9 cellular contexts compared by ENCODE assay signal in the genomic region with DNA sequence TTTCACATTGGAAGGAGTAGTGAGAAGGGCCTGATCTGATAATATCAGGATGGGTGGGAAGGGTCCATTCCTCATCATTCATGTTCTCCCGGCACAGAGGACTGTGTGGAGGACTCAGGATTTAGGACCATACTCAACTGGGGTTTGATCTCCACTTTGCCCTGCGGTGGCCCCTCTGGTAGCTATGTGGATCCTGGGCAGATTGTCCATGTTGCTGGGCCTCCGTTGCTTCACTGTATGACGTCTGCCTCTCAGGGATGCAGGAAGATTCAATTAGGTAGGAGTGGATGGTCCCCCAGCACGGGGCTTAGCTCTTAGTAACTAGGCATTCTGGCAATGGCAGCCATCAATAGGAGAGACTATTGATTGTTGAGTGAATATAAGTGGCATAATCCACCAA. TPM values are rescaled to one million over a fixed set of nuclear protein-coding genes. Genes with fewer than 3 reads are reported as not detected.
DNase-seq lines count a peak whose midpoint lies in the region; ATAC-seq and TF ChIP-seq lines count a peak whose summit lies in the region.
"Had no signal": no experiment of that assay in that cellular context is flagged by ENCODE, and none has a peak within 500 bp of the region (broad histone marks: within the 10 kb centered on the region; RNA-seq: fewer than 3 reads in every experiment).

No MANE protein-coding gene starts in this region.

- no peak for ATAC-seq in activated CD8-positive, alpha-beta T cell treated with anti-CD3 and anti-CD28 coated beads for 36 hours
- no peak for ATAC-seq in stimulated activated naive CD8-positive, alpha-beta T cell treated with anti-CD3 and anti-CD28 coated beads, Interleukin-15, amount 100 ng/mL, for 72 hours

- peak overlapping the region; percentile 92 for H3K4me3 Mint-ChIP-seq in activated CD8-positive, alpha-beta T cell treated with anti-CD3 and anti-CD28 coated beads for 36 hours
- peak overlapping the region; percentile 97 to 98 for H3K4me3 Mint-ChIP-seq in stimulated activated naive CD8-positive, alpha-beta T cell treated with anti-CD3 and anti-CD28 coated beads, Interleukin-15, amount 100 ng/mL, for 72 hours

- H3K27ac Mint-ChIP-seq in activated CD8-positive, alpha-beta T cell treated with anti-CD3 and anti-CD28 coated beads for 36 hours, result peak overlapping the region; percentile 55
- H3K27ac Mint-ChIP-seq in stimulated activated naive CD8-positive, alpha-beta T cell treated with anti-CD3 and anti-CD28 coated beads, Interleukin-15, amount 100 ng/mL, for 72 hours, result peak overlapping the region in 1 of 2 donors; percentile 29

- H3K36me3 ChIP-seq in iPS-18a (ENCODE audit: control insufficient read depth, low read depth, low read length), result no peaks in the 10 kb centered on the region

- peaks cover 12% of the 10 kb centered on the region for H3K27me3 ChIP-seq in iPS-18a (ENCODE audit: control insufficient read depth, insufficient read depth, low read length)

- peaks cover 51% of the 10 kb centered on the region for H3K36me3 Mint-ChIP-seq in activated CD8-positive, alpha-beta T cell treated with anti-CD3 and anti-CD28 coated beads for 36 hours (ENCODE audit: low read depth)

- H3K4me1 Mint-ChIP-seq in activated CD8-positive, alpha-beta T cell treated with anti-CD3 and anti-CD28 coated beads for 36 hours (ENCODE audit: low read depth), result peaks cover 40% of the 10 kb centered on the region
- H3K4me1 Mint-ChIP-seq in stimulated activated naive CD8-positive, alpha-beta T cell treated with anti-CD3 and anti-CD28 coated beads, Interleukin-15, amount 100 ng/mL, for 72 hours, result peaks cover 45% of the 10 kb centered on the region

- no peaks in the 10 kb centered on the region for H3K9me3 ChIP-seq in iPS-18a (ENCODE audit: control insufficient read depth, low read depth, low read length)

- no peak overlapping the region for H3K9ac ChIP-seq in iPS-18a (ENCODE audit: low read length)

- POLR2A ChIA-PET in activated CD8-positive, alpha-beta T cell treated with anti-CD3 and anti-CD28 coated beads for 36 hours (lab: Charles Lee), result interaction anchor here (0.9 to 3.9 kb wide), 8 partner anchors 10 to 375 kb away, joined by 3 to 14 read pairs (median 5); a partner anchor contains a TSS

- H3K4me3 ChIP-seq in iPS-18a (ENCODE audit: low read length), result peak overlapping the region; percentile 87

- CTCF ChIA-PET in activated CD8-positive, alpha-beta T cell treated with anti-CD3 and anti-CD28 coated beads for 36 hours (lab: Charles Lee), result interaction anchor here (0.8 to 1.5 kb wide), 9 partner anchors 10 to 372 kb away, joined by 3 to 6 read pairs (median 3); no protein-coding TSS in a partner anchor

- peaks cover 54% of the 10 kb centered on the region for H3K4me1 ChIP-seq in iPS-18a (ENCODE audit: control insufficient read depth, low read depth, low read length)

- H3K27me3 Mint-ChIP-seq in activated CD8-positive, alpha-beta T cell treated with anti-CD3 and anti-CD28 coated beads for 36 hours, result peaks cover under 1% of the 10 kb centered on the region
- no peaks in the 10 kb centered on the region for H3K27me3 Mint-ChIP-seq in stimulated activated naive CD8-positive, alpha-beta T cell treated with anti-CD3 and anti-CD28 coated beads, Interleukin-15, amount 100 ng/mL, for 72 hours

- H3K27ac ChIP-seq in iPS-18a (ENCODE audit: low read length), result no peak overlapping the region

- intact Hi-C loops in activated CD8-positive, alpha-beta T cell treated with anti-CD3 and anti-CD28 coated beads for 36 hours (cut with micrococcal nuclease), result loop anchor here (5.0 kb wide), 1 partner anchor 41 kb away; no protein-coding TSS in a partner anchor

- TF ChIP-seq CTCF in activated CD8-positive, alpha-beta T cell treated with anti-CD3 and anti-CD28 coated beads for 36 hours (IDR thresholded peaks at IDR 0.05), result no peak

- DNase-seq in NCI-H345 (lab: John Stamatoyannopoulos, UW) (peak; percentile 36), NCI-H345 treated with DMSO at 0.1 percent for 48 hours (lab: John Stamatoyannopoulos, UW; ENCODE audit: unreplicated experiment) (no peak), amygdala (lab: John Stamatoyannopoulos, UW) (no peak), NCI-H2171 treated with DMSO at 0.1 percent for 48 hours (lab: John Stamatoyannopoulos, UW) (no peak), anterior cingulate cortex (lab: John Stamatoyannopoulos, UW) (no peak)
- DNase-seq in activated CD8-positive, alpha-beta T cell treated with anti-CD3 and anti-CD28 coated beads for 36 hours, result no peak
- DNase-seq in stimulated activated naive CD8-positive, alpha-beta T cell treated with anti-CD3 and anti-CD28 coated beads, Interleukin-15, amount 100 ng/mL, for 72 hours, result no peak
- DNase-seq: HCEC 1CT had no signal

- no peaks in the 10 kb centered on the region for H3K9me3 Mint-ChIP-seq in activated CD8-positive, alpha-beta T cell treated with anti-CD3 and anti-CD28 coated beads for 36 hours
- H3K9me3 Mint-ChIP-seq in stimulated activated naive CD8-positive, alpha-beta T cell treated with anti-CD3 and anti-CD28 coated beads, Interleukin-15, amount 100 ng/mL, for 72 hours, result peaks cover 0 to 5% of the 10 kb centered on the region in 2 donors

RNA-seq across cellular contexts. Expression of a gene that starts 2.3 kb away (rescaled TPM):
- total RNA-seq in activated CD8-positive, alpha-beta T cell treated with anti-CD3 and anti-CD28 coated beads for 36 hours, result 10 to 100 TPM; 28.1 to 29.7 TPM
